ENCODE assay signal across 1 cellular context in genomic region chr3:44988073-44988472, GRCh38.
TF ChIP-seq lines count a peak whose summit lies in the region.

No MANE protein-coding gene starts in this region.

TF ChIP-seq in K562, 482 proteins besides CTCF, POLR2A, EP300 and RAD21:
- TF ChIP-seq TCF7 (IDR thresholded peaks at IDR 0.05; ENCODE audit: borderline replicate concordance), result no peak
- TF ChIP-seq SRF (CRISPR knock-in tag; IDR thresholded peaks at IDR 0.05), result 0 out of 4 replicates have a peak, but pooled peaks of 1 of the 2 experiments have one; percentile 12
- TF ChIP-seq ARID3A (IDR thresholded peaks at IDR 0.05; ENCODE audit: borderline replicate concordance, low read depth, low read length), result 0 out of 2 replicates have a peak, but pooled peaks have one; percentile 39
- TF ChIP-seq, protein P1, sequence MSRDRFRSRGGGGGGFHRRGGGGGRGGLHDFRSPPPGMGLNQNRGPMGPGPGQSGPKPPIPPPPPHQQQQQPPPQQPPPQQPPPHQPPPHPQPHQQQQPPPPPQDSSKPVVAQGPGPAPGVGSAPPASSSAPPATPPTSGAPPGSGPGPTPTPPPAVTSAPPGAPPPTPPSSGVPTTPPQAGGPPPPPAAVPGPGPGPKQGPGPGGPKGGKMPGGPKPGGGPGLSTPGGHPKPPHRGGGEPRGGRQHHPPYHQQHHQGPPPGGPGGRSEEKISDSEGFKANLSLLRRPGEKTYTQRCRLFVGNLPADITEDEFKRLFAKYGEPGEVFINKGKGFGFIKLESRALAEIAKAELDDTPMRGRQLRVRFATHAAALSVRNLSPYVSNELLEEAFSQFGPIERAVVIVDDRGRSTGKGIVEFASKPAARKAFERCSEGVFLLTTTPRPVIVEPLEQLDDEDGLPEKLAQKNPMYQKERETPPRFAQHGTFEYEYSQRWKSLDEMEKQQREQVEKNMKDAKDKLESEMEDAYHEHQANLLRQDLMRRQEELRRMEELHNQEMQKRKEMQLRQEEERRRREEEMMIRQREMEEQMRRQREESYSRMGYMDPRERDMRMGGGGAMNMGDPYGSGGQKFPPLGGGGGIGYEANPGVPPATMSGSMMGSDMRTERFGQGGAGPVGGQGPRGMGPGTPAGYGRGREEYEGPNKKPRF (IDR thresholded peaks at IDR 0.05; ENCODE audit: low read depth, low read length), result no peak
- peak; percentile 47; the same call in 1 of the 2 replicates for TF ChIP-seq CEBPB (tag; IDR thresholded peaks at IDR 0.05)
- no peak for TF ChIP-seq ZNF146 (CRISPR knock-in tag; IDR thresholded peaks at IDR 0.05; ENCODE audit: unreplicated experiment)
